In the genomic region with DNA sequence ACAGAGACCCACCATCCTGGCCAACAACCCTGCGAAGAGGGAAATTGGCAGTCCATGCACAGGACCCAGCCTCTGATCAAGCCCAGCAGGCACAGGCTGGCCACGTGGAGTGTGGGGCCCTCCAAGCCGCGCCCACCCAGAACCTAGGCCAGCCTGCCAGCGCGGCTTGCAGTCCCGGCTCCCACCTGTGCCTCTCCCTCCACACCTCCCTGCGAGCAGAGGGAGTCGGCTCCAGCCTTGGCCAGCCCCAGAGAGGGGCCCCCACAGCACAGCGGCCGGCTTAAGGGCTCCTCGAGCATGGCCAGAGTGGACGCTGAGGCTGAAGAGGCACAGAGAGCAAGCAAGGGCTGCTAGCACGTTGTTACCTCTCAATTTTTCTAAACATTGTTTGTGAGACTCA, we compare ENCODE assay signal across 25 cellular contexts.
DNase-seq lines count a peak whose midpoint lies in the region; ATAC-seq, FAIRE-seq and TF ChIP-seq lines count a peak whose summit lies in the region.
"Had no signal": no experiment of that assay in that cellular context is flagged by ENCODE, and none has a peak within 500 bp of the region (broad histone marks: within the 10 kb centered on the region; RNA-seq: fewer than 3 reads in every experiment).

No MANE protein-coding gene starts in this region.

- H4K91ac ChIP-seq in neuronal stem cell (ENCODE audit: low read depth, low read length, poor library complexity): no peak overlapping the region

- peak overlapping the region; percentile 38 for H3K14ac ChIP-seq in neuronal stem cell (ENCODE audit: low read length)

- intact Hi-C loops in kidney (cut with DNase I) (no loop called here), upper lobe of right lung (cut with DNase I) (no loop called here)

- peak overlapping the region in 1 of 2 donors; percentile 19 for H3K27ac Mint-ChIP-seq in stimulated activated naive CD8-positive, alpha-beta T cell treated with anti-CD3 and anti-CD28 coated beads, Interleukin-15, amount 100 ng/mL, for 72 hours
- H3K27ac Mint-ChIP-seq in progenitor cell of endocrine pancreas: no peak overlapping the region
- H3K27ac Mint-ChIP-seq: CD14-positive monocyte; CD4-positive, alpha-beta T cell; CD8-positive, alpha-beta memory T cell had no signal

- H3K4me1 ChIP-seq in kidney (ENCODE audit: control insufficient read depth in 1 of 2, insufficient read depth in 1 of 2, low read depth in 1 of 2, low read length in 2 of 2): no peaks in the 10 kb centered on the region
- peaks cover 0 to 2% of the 10 kb centered on the region in 2 donors for H3K4me1 ChIP-seq in neuronal stem cell (ENCODE audit: control insufficient read depth in 2 of 2, insufficient read depth in 1 of 2, low read depth in 1 of 2, low read length in 2 of 2)
- no peaks in the 10 kb centered on the region for H3K4me1 ChIP-seq in upper lobe of right lung
- H3K4me1 ChIP-seq: A549, BE2C had no signal

- peak overlapping the region; percentile 76 for H3K18ac ChIP-seq in neuronal stem cell (ENCODE audit: low read length)

- no peak overlapping the region for H2BK15ac ChIP-seq in neuronal stem cell (ENCODE audit: low read length)

- no peak overlapping the region for H2AFZ ChIP-seq in neuronal stem cell (ENCODE audit: low read length)

- H2BK120ac ChIP-seq in neuronal stem cell (ENCODE audit: low read depth, low read length): no peak overlapping the region

- H3K4me3 ChIP-seq in kidney (ENCODE audit: low read length in 2 of 2) (no peak overlapping the region), neuronal stem cell (ENCODE audit: low read length in 2 of 2) (no peak overlapping the region), upper lobe of right lung (no peak overlapping the region)
- H3K4me3 ChIP-seq: A549; BLaER1 treated with 17β-estradiol and CSF1 and Interleukin-3, amounts not matched to agents 10 nM and 100 nM had no signal

- peak overlapping the region; percentile 10 for H2BK12ac ChIP-seq in neuronal stem cell (ENCODE audit: low read length)

- H3K9ac ChIP-seq in kidney (ENCODE audit: low read length in 2 of 2) (no peak overlapping the region), neuronal stem cell (ENCODE audit: low read depth, low read length, poor library complexity) (no peak overlapping the region)
- H3K9ac ChIP-seq: BLaER1 treated with 17β-estradiol and CSF1 and Interleukin-3, amounts not matched to agents 10 nM and 100 nM had no signal

- peaks cover 0 to 7% of the 10 kb centered on the region in 2 donors for H3K9me3 Mint-ChIP-seq in stimulated activated naive CD8-positive, alpha-beta T cell treated with anti-CD3 and anti-CD28 coated beads, Interleukin-15, amount 100 ng/mL, for 72 hours
- no peaks in the 10 kb centered on the region for H3K9me3 Mint-ChIP-seq in progenitor cell of endocrine pancreas (ENCODE audit: low read depth)
- H3K9me3 Mint-ChIP-seq: CD4-positive, alpha-beta T cell; CD8-positive, alpha-beta memory T cell had no signal

- H3K4me2 ChIP-seq in neuronal stem cell (ENCODE audit: insufficient read depth, low read length, poor library complexity, severe bottlenecking): no peak overlapping the region
- H3K4me2 ChIP-seq: A549; BLaER1 treated with 17β-estradiol and CSF1 and Interleukin-3, amounts not matched to agents 10 nM and 100 nM had no signal

- H3K27ac ChIP-seq in kidney (ENCODE audit: low read depth in 2 of 2, low read length in 2 of 2) (no peak overlapping the region), neuronal stem cell (replicated peaks; ENCODE audit: low read length) (no peak overlapping the region), upper lobe of right lung (no peak overlapping the region)
- H3K27ac ChIP-seq: A549; BLaER1 treated with 17β-estradiol and CSF1 and Interleukin-3, amounts not matched to agents 10 nM and 100 nM had no signal

- H2BK5ac ChIP-seq in neuronal stem cell (ENCODE audit: low read length): no peak overlapping the region

- no peak overlapping the region for H3K23ac ChIP-seq in neuronal stem cell (ENCODE audit: low read depth, low read length, poor library complexity)

- peak overlapping the region; percentile 81 for H2AK5ac ChIP-seq in neuronal stem cell (ENCODE audit: low read depth, low read length)

- H3K36me3 Mint-ChIP-seq in progenitor cell of endocrine pancreas (ENCODE audit: insufficient read depth): no peaks in the 10 kb centered on the region
- H3K36me3 Mint-ChIP-seq: CD14-positive monocyte had no signal

- DNase-seq in stimulated activated naive CD8-positive, alpha-beta T cell treated with anti-CD3 and anti-CD28 coated beads, Interleukin-15, amount 100 ng/mL, for 72 hours: peak in 1 of 2 donors; percentile 9
- no peak for DNase-seq in stimulated activated naive CD8-positive, alpha-beta T cell treated with anti-CD3 and anti-CD28 coated beads, Interleukin-15, Interleukin-2, amounts not matched to agents 100 U/mL and 50 U/mL, for 24 hours
- DNase-seq in kidney (peak; percentile 56), neuronal stem cell (ENCODE audit: low spot score) (no peak), upper lobe of right lung (no peak), hepatic stellate cell (ENCODE audit: low spot score) (no peak), progenitor cell of endocrine pancreas (ENCODE audit: low spot score, unreplicated experiment) (no peak)
- no peak for DNase-seq in activated naive CD4-positive, alpha-beta T cell treated with anti-CD3 and anti-CD28 coated beads, Interleukin-2, amount 50 U/mL, for 16 hours
- DNase-seq: 8988T; ACHN; AML-193; BE2C; Calu3; CD4-positive, alpha-beta T cell; CD8-positive, alpha-beta memory T cell; DMS153; DND-41; H7; HCEC 1CT had no signal

- TF ChIP-seq CTCF in kidney (IDR thresholded peaks at IDR 0.05; ENCODE audit: borderline replicate concordance, extremely low read depth, insufficient read depth): no peak
- no peak for TF ChIP-seq CTCF in upper lobe of right lung (IDR thresholded peaks at IDR 0.05)
- no peak for TF ChIP-seq CTCF in progenitor cell of endocrine pancreas (IDR thresholded peaks at IDR 0.05; ENCODE audit: unreplicated experiment)

- H3K79me1 ChIP-seq in neuronal stem cell (ENCODE audit: low read depth, low read length): no peaks in the 10 kb centered on the region

- H3K9me3 ChIP-seq in kidney (ENCODE audit: control insufficient read depth in 1 of 2, low read length in 2 of 2) (no peaks in the 10 kb centered on the region), neuronal stem cell (replicated peaks in 1 of 2; ENCODE audit: control insufficient read depth in 2 of 2, insufficient read depth in 1 of 2, low read depth in 1 of 2, low read length in 2 of 2) (peaks cover 0 to 2% of the 10 kb centered on the region in 2 donors), upper lobe of right lung (no peaks in the 10 kb centered on the region)
- H3K9me3 ChIP-seq: A549, BE2C had no signal

- WGBS in neuronal stem cell (ENCODE audit: extremely low coverage in 2 of 2, insufficient read length in 2 of 2, insufficient replicate concordance in 1 of 2), 2 donors: no CpG with 5 or more reads among the region's 14 CpGs

- H4K8ac ChIP-seq in neuronal stem cell (ENCODE audit: low read depth, low read length): no peak overlapping the region

- no peak for FAIRE-seq in kidney (lab: Jason Lieb, UNC)
- FAIRE-seq: A549, G401.6, GM12892, H1 had no signal

- peak; percentile 37 for ATAC-seq in stimulated activated naive CD8-positive, alpha-beta T cell treated with anti-CD3 and anti-CD28 coated beads, Interleukin-15, amount 100 ng/mL, for 72 hours
- no peak for ATAC-seq in stimulated activated naive CD8-positive, alpha-beta T cell treated with anti-CD3 and anti-CD28 coated beads, Interleukin-15, Interleukin-2, amounts not matched to agents 100 U/mL and 50 U/mL, for 24 hours
- peak; percentile 17 for ATAC-seq in upper lobe of right lung
- ATAC-seq: A549 had no signal

- H3K27me3 Mint-ChIP-seq in stimulated activated naive CD8-positive, alpha-beta T cell treated with anti-CD3 and anti-CD28 coated beads, Interleukin-15, amount 100 ng/mL, for 72 hours: no peaks in the 10 kb centered on the region
- no peaks in the 10 kb centered on the region for H3K27me3 Mint-ChIP-seq in progenitor cell of endocrine pancreas
- H3K27me3 Mint-ChIP-seq: CD4-positive, alpha-beta T cell had no signal

- peak overlapping the region; percentile 53 for H3K4ac ChIP-seq in neuronal stem cell (ENCODE audit: low read length)

- H3K27me3 ChIP-seq in neuronal stem cell (ENCODE audit: control insufficient read depth in 3 of 3, insufficient read depth in 3 of 3, low read depth in 1 of 3, low read length in 3 of 3) (no peaks in the 10 kb centered on the region), upper lobe of right lung (no peaks in the 10 kb centered on the region)
- H3K27me3 ChIP-seq: BE2C; BLaER1 treated with 17β-estradiol and CSF1 and Interleukin-3, amounts not matched to agents 10 nM and 100 nM had no signal

- no peak overlapping the region for H3K4me3 Mint-ChIP-seq in stimulated activated naive CD8-positive, alpha-beta T cell treated with anti-CD3 and anti-CD28 coated beads, Interleukin-15, amount 100 ng/mL, for 72 hours
- H3K4me3 Mint-ChIP-seq in progenitor cell of endocrine pancreas (ENCODE audit: low read depth): no peak overlapping the region
- H3K4me3 Mint-ChIP-seq: CD14-positive monocyte; CD4-positive, alpha-beta T cell; CD8-positive, alpha-beta memory T cell had no signal

- no peaks in the 10 kb centered on the region for H3K4me1 Mint-ChIP-seq in stimulated activated naive CD8-positive, alpha-beta T cell treated with anti-CD3 and anti-CD28 coated beads, Interleukin-15, amount 100 ng/mL, for 72 hours
- H3K4me1 Mint-ChIP-seq in progenitor cell of endocrine pancreas (ENCODE audit: low read depth): no peaks in the 10 kb centered on the region
- H3K4me1 Mint-ChIP-seq: CD14-positive monocyte; CD8-positive, alpha-beta memory T cell had no signal

- H3K36me3 ChIP-seq in kidney (ENCODE audit: control insufficient read depth in 1 of 2, insufficient read depth in 2 of 2, low read length in 2 of 2) (no peaks in the 10 kb centered on the region), neuronal stem cell (replicated peaks in 1 of 2; ENCODE audit: control insufficient read depth in 2 of 2, insufficient read depth in 2 of 2, low read length in 2 of 2) (peaks cover 0 to 8% of the 10 kb centered on the region in 2 donors), upper lobe of right lung (no peaks in the 10 kb centered on the region)
- H3K36me3 ChIP-seq: BE2C; BLaER1 treated with 17β-estradiol and CSF1 and Interleukin-3, amounts not matched to agents 10 nM and 100 nM had no signal
